ENCODE assay signal across 11 cellular contexts in the genomic region with DNA sequence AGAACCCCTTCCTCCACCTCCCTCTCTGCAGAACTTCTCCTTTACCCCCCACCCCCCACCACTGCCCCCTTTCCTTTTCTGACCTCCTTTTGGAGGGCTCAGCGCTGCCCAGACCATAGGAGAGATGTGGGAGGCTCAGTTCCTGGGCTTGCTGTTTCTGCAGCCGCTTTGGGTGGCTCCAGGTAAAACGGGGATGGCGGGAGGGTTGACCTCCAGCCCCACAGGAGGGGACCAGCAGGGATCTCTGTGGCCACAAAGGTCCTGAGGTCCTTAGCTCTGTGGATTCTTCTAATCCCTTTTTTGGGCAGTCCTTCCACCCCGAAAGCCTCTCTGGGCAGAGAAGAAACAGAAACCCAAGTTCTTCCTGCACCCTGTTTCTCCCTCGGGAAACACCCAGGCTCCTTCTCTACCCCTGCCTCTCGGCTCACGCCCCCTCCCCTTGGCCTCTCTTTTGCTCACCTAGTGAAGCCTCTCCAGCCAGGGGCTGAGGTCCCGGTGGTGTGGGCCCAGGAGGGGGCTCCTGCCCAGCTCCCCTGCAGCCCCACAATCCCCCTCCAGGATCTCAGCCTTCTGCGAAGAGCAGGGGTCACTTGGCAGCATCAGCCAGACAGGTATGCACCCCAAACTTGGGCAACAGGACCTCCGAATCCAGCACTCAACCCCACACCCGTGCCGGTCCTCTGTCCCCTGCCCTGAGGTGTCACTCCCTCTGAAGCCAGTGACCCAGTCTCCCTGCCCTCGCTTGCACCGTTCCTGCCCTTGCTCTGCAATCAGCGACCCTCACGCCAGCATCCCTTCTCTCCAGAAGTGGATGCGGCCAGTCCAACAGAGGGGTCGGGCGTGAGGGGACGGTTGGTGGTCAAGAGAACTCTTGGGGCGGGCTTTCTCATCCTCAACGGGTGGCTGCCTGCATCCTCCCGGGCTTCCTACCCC. TPM values are rescaled to one million over a fixed set of nuclear protein-coding genes. Genes with fewer than 3 reads are reported as not detected.
A peak's percentile ranks its signal among the peaks of the same experiment; 100 is the strongest.
DNase-seq lines count a peak whose midpoint lies in the region; ATAC-seq and TF ChIP-seq lines count a peak whose summit lies in the region.
"Had no signal": no experiment of that assay in that cellular context is flagged by ENCODE, and none has a peak within 500 bp of the region (broad histone marks: within the 10 kb centered on the region; RNA-seq: fewer than 3 reads in every experiment).

No MANE protein-coding gene starts in this region.

- peak; percentile 53 for DNase-seq in activated CD8-positive, alpha-beta memory T cell treated with anti-CD3 and anti-CD28 coated beads, Interleukin-2, amount 50 U/mL, for 48 hours
- no peak for DNase-seq in activated CD8-positive, alpha-beta memory T cell treated with anti-CD3 and anti-CD28 coated beads, Interleukin-2, amount 50 U/mL, for 4 hours
- DNase-seq in T-cell = no peak
- DNase-seq in glutamatergic neuron = peak; percentile 39
- no peak for DNase-seq in stimulated activated naive CD8-positive, alpha-beta T cell treated with anti-CD3 and anti-CD28 coated beads, Interleukin-15, amount 100 ng/mL, for 72 hours
- no peak for DNase-seq in A172 (ENCODE audit: low spot score)
- DNase-seq in AG20443 (ENCODE audit: low spot score) = no peak
- DNase-seq: adrenal gland, NCI-H524 had no signal

- H3K27ac Mint-ChIP-seq in T-cell = peak overlapping the region; percentile 46 to 84
- H3K27ac Mint-ChIP-seq in glutamatergic neuron (ENCODE audit: unreplicated experiment) = no peak overlapping the region
- peak overlapping the region; percentile 89 to 93 for H3K27ac Mint-ChIP-seq in stimulated activated naive CD8-positive, alpha-beta T cell treated with anti-CD3 and anti-CD28 coated beads, Interleukin-15, amount 100 ng/mL, for 72 hours

- no peaks in the 10 kb centered on the region for H3K36me3 Mint-ChIP-seq in T-cell
- H3K36me3 Mint-ChIP-seq in glutamatergic neuron (ENCODE audit: unreplicated experiment) = peaks cover 11% of the 10 kb centered on the region

- ATAC-seq in T-cell (replicated peaks in 1 of 4) (no peak), GM21619 (IDR thresholded peaks at IDR 0.05; ENCODE audit: unreplicated experiment) (no peak)
- no peak for ATAC-seq in stimulated activated naive CD8-positive, alpha-beta T cell treated with anti-CD3 and anti-CD28 coated beads, Interleukin-15, amount 100 ng/mL, for 72 hours

- peaks cover 38 to 62% (median 44%) of the 10 kb centered on the region in 3 donors for H3K4me1 Mint-ChIP-seq in T-cell
- H3K4me1 Mint-ChIP-seq in glutamatergic neuron (ENCODE audit: low read depth, unreplicated experiment) = peaks cover 11% of the 10 kb centered on the region
- peaks cover 93% of the 10 kb centered on the region for H3K4me1 Mint-ChIP-seq in stimulated activated naive CD8-positive, alpha-beta T cell treated with anti-CD3 and anti-CD28 coated beads, Interleukin-15, amount 100 ng/mL, for 72 hours

- no peak for TF ChIP-seq CTCF in glutamatergic neuron (IDR thresholded peaks at IDR 0.05; ENCODE audit: partially characterized antibody, unreplicated experiment)

- H3K9me3 Mint-ChIP-seq in T-cell (no peaks in the 10 kb centered on the region), glutamatergic neuron (ENCODE audit: unreplicated experiment) (peaks cover 21% of the 10 kb centered on the region)
- no peaks in the 10 kb centered on the region for H3K9me3 Mint-ChIP-seq in stimulated activated naive CD8-positive, alpha-beta T cell treated with anti-CD3 and anti-CD28 coated beads, Interleukin-15, amount 100 ng/mL, for 72 hours

- POLR2A ChIA-PET in T-cell (lab: Charles Lee) = no interaction called here

- H3K4me3 Mint-ChIP-seq in T-cell = peak overlapping the region; percentile 67 to 79 (median 73)
- H3K4me3 Mint-ChIP-seq in glutamatergic neuron (ENCODE audit: unreplicated experiment) = peak overlapping the region; percentile 58
- peak overlapping the region; percentile 87 to 92 for H3K4me3 Mint-ChIP-seq in stimulated activated naive CD8-positive, alpha-beta T cell treated with anti-CD3 and anti-CD28 coated beads, Interleukin-15, amount 100 ng/mL, for 72 hours

- H3K27me3 Mint-ChIP-seq in T-cell = peaks cover 23 to 46% of the 10 kb centered on the region in 2 donors
- H3K27me3 Mint-ChIP-seq in glutamatergic neuron (ENCODE audit: unreplicated experiment) = peaks cover 35% of the 10 kb centered on the region
- H3K27me3 Mint-ChIP-seq in stimulated activated naive CD8-positive, alpha-beta T cell treated with anti-CD3 and anti-CD28 coated beads, Interleukin-15, amount 100 ng/mL, for 72 hours = peaks cover 38% of the 10 kb centered on the region

- CTCF ChIA-PET in T-cell (lab: Charles Lee) = interaction anchor here in 1 of 2 donors (1.2 kb wide), 1 partner anchor 19 kb away, joined by 6 read pairs; a partner anchor contains a TSS

RNA-seq across cellular contexts. Expression of a gene that starts 0.7 kb away (rescaled TPM):
- 10 to 100 TPM in 1 of 5 donors, 1 to 10 TPM in 4; 3.7 to 10.6 (median 7.3) TPM for total RNA-seq in T-cell
- total RNA-seq in glutamatergic neuron (ENCODE audit: unreplicated experiment) = 7.3 TPM
- not detected in 2 replicates for total RNA-seq in A172 (2014; rRNA removed; shearing (Covaris generic))

RNA-seq across cellular contexts. Expression of a gene that starts 6.8 kb away (rescaled TPM):
- total RNA-seq in T-cell (10 to 100 TPM in 3 of 5 donors, 1 to 10 TPM in 2; 6.5 to 15.9 (median 10.6) TPM), glutamatergic neuron (ENCODE audit: unreplicated experiment) (966 TPM)
- 86.8 and 166 TPM in 2 replicates for total RNA-seq in A172 (2014; rRNA removed; shearing (Covaris generic))

RNA-seq across cellular contexts. Expression of a gene that starts 16.3 kb away (rescaled TPM):
- total RNA-seq in T-cell (100 to 1,000 TPM; 126 to 205 (median 154) TPM), glutamatergic neuron (ENCODE audit: unreplicated experiment) (0.17 TPM)
- total RNA-seq in A172 (2014; rRNA removed; shearing (Covaris generic)) = not detected in 2 replicates
- total RNA-seq: endothelial cell of umbilical vein had no signal

RNA-seq across cellular contexts. Expression of a gene that starts 20.1 kb away (rescaled TPM):
- total RNA-seq in T-cell = 100 to 1,000 TPM in 1 of 5 donors, 10 to 100 TPM in 4; 83.3 to 125 (median 88.4) TPM
- total RNA-seq in glutamatergic neuron (ENCODE audit: unreplicated experiment) = 228 TPM
- total RNA-seq in A172 (2014; rRNA removed; shearing (Covaris generic)) = 168 and 187 TPM in 2 replicates

RNA-seq across cellular contexts. Expression of a gene that starts 48.6 kb away (rescaled TPM):
- total RNA-seq in T-cell (under 1 TPM in 2 of 5 donors, not detected in 3; 0.13 to 0.46 TPM), glutamatergic neuron (ENCODE audit: unreplicated experiment) (145 TPM)
- total RNA-seq in A172 (2014; rRNA removed; shearing (Covaris generic)) = 5.3 and 12.3 TPM in 2 replicates

Comparison
In these comparisons a context has a peak if more than half of its experiments do, and no peak if none do; other contexts are left out.
1. DNase-seq: peak in activated CD8-positive, alpha-beta memory T cell treated with anti-CD3 and anti-CD28 coated beads, Interleukin-2, amount 50 U/mL, for 48 hours (single experiment) and glutamatergic neuron (single experiment); none in activated CD8-positive, alpha-beta memory T cell treated with anti-CD3 and anti-CD28 coated beads, Interleukin-2, amount 50 U/mL, for 4 hours (single experiment), T-cell (0 of 34), stimulated activated naive CD8-positive, alpha-beta T cell treated with anti-CD3 and anti-CD28 coated beads, Interleukin-15, amount 100 ng/mL, for 72 hours (0 of 2), A172 (single experiment) and AG20443 (single experiment).
2. RNA of a gene that starts 16.3 kb away (total RNA-seq): 126 to 205 TPM in T-cell; 0.17 TPM in glutamatergic neuron (single experiment) and not detected in A172; every median in the first group is over 100 times any median in the second.
3. Peak in every context shown above with its lines, with median percentiles within 50 percentile points of each other: H3K4me3 Mint-ChIP-seq.